In genomic region chr6:4281341-4282293, GRCh38 we compare ENCODE assay signal across 7 cellular contexts.
DNase-seq lines count a peak whose midpoint lies in the region; ATAC-seq and TF ChIP-seq lines count a peak whose summit lies in the region.

No MANE protein-coding gene starts in this region.

- TF ChIP-seq CTCF in psoas muscle (IDR thresholded peaks at IDR 0.05) = peak; percentile 54

- no peaks in the 10 kb centered on the region for H3K36me3 Mint-ChIP-seq in activated naive CD8-positive, alpha-beta T cell treated with anti-CD3 and anti-CD28 coated beads, Interleukin-2, amount 10 ng/mL, durations not matched to agents 7 days and 5 days

- H3K4me3 ChIP-seq in psoas muscle = peak overlapping the region; percentile 53

- ATAC-seq in GM18520 (IDR thresholded peaks at IDR 0.05; ENCODE audit: unreplicated experiment) (peak; percentile 64), HG02759 (IDR thresholded peaks at IDR 0.05; ENCODE audit: unreplicated experiment) (peak; percentile 91), left ventricle myocardium superior (peak; percentile 92), psoas muscle (peak; percentile 92 to 97 (median 94))
- ATAC-seq in activated naive CD8-positive, alpha-beta T cell treated with anti-CD3 and anti-CD28 coated beads, Interleukin-2, amount 10 ng/mL, durations not matched to agents 7 days and 5 days (ENCODE audit: low read depth) = peak; percentile 63

- POLR2A ChIA-PET in activated naive CD8-positive, alpha-beta T cell treated with anti-CD3 and anti-CD28 coated beads, Interleukin-2, amount 10 ng/mL, durations not matched to agents 7 days and 5 days (lab: Charles Lee) = no interaction called here

- H3K27ac ChIP-seq in psoas muscle = peak overlapping the region; percentile 24

- no peaks in the 10 kb centered on the region for H3K9me3 Mint-ChIP-seq in activated naive CD8-positive, alpha-beta T cell treated with anti-CD3 and anti-CD28 coated beads, Interleukin-2, amount 10 ng/mL, durations not matched to agents 7 days and 5 days

- H3K27me3 ChIP-seq in psoas muscle (ENCODE audit: insufficient read depth in 3 of 3, low read length in 2 of 3) = no peaks in the 10 kb centered on the region

- H3K9me3 ChIP-seq in psoas muscle = no peaks in the 10 kb centered on the region

- H3K4me3 Mint-ChIP-seq in activated naive CD8-positive, alpha-beta T cell treated with anti-CD3 and anti-CD28 coated beads, Interleukin-2, amount 10 ng/mL, durations not matched to agents 7 days and 5 days = peak overlapping the region; percentile 57

- H3K36me3 ChIP-seq in psoas muscle (ENCODE audit: insufficient read depth in 1 of 2, low read depth in 1 of 2) = no peaks in the 10 kb centered on the region

- no peak overlapping the region for H3K27ac Mint-ChIP-seq in activated naive CD8-positive, alpha-beta T cell treated with anti-CD3 and anti-CD28 coated beads, Interleukin-2, amount 10 ng/mL, durations not matched to agents 7 days and 5 days

- DNase-seq in NCI-H2029 (lab: John Stamatoyannopoulos, UW) (peak; percentile 92), left ventricle myocardium superior (peak; percentile 62), psoas muscle (peak; percentile 52 to 86)
- peak; percentile 36 for DNase-seq in activated naive CD8-positive, alpha-beta T cell treated with anti-CD3 and anti-CD28 coated beads, Interleukin-2, amount 10 ng/mL, durations not matched to agents 7 days and 5 days
- DNase-seq in NK-92 treated with Interleukin-12 subunit alpha and Interleukin-12 subunit beta, amount 100 ng/mL, for 24 hours (lab: John Stamatoyannopoulos, UW) = no peak

- WGBS in psoas muscle, 3 donors = 18 to 24% (median 18%) methylated on average over 46 of the region's 46 CpGs

- H3K27me3 Mint-ChIP-seq in activated naive CD8-positive, alpha-beta T cell treated with anti-CD3 and anti-CD28 coated beads, Interleukin-2, amount 10 ng/mL, durations not matched to agents 7 days and 5 days = peaks cover 34% of the 10 kb centered on the region

- peaks cover 7% of the 10 kb centered on the region for H3K4me1 Mint-ChIP-seq in activated naive CD8-positive, alpha-beta T cell treated with anti-CD3 and anti-CD28 coated beads, Interleukin-2, amount 10 ng/mL, durations not matched to agents 7 days and 5 days

- intact Hi-C loops in left ventricle myocardium superior (cut with micrococcal nuclease) (no loop called here), psoas muscle (cut with DNase I) (loop anchor here (5.0 to 10.0 kb wide), 3 partner anchors 71 to 523 kb away; no protein-coding TSS in a partner anchor)

- no peaks in the 10 kb centered on the region for H3K4me1 ChIP-seq in psoas muscle
